In genomic region chr9:113274474-113275146, GRCh38 we compare ENCODE assay signal across 8 cellular contexts. TPM values are rescaled to one million over a fixed set of nuclear protein-coding genes. Genes with fewer than 3 reads are reported as not detected.
A peak's percentile ranks its signal among the peaks of the same experiment; 100 is the strongest.
DNase-seq lines count a peak whose midpoint lies in the region; ATAC-seq and TF ChIP-seq lines count a peak whose summit lies in the region.

No MANE protein-coding gene starts in this region.

- H3K4me3 ChIP-seq in astrocyte of the spinal cord (ENCODE audit: low read depth, low read length), result peak overlapping the region; percentile 96
- peak overlapping the region; percentile 19 for H3K4me3 ChIP-seq in hepatocyte
- H3K4me3 ChIP-seq in rectal smooth muscle tissue (ENCODE audit: low read length), result peak overlapping the region; percentile 100

- H3K4me2 ChIP-seq in hepatocyte, result peak overlapping the region; percentile 85

- in situ Hi-C loops in astrocyte of the spinal cord (cut with HindIII; ENCODE audit: low sequenced_read_pairs), result no loop called here

- under 1% methylated on average over 15 of the region's 15 CpGs for WGBS in hepatocyte (ENCODE audit: low lambda C conversion rate, missing lambda C conversion rate)

- peaks cover 8% of the 10 kb centered on the region for H3K4me1 ChIP-seq in hepatocyte (ENCODE audit: insufficient read depth)
- peaks cover 7% of the 10 kb centered on the region for H3K4me1 ChIP-seq in rectal smooth muscle tissue (ENCODE audit: control insufficient read depth, insufficient read depth, low read length)

- H3K9ac ChIP-seq in rectal smooth muscle tissue (ENCODE audit: low read length), result peak overlapping the region; percentile 49

- H2AFZ ChIP-seq in hepatocyte, result peak overlapping the region; percentile 50

- no peaks in the 10 kb centered on the region for H4K20me1 ChIP-seq in hepatocyte (ENCODE audit: insufficient read depth, poor library complexity, severe bottlenecking)

- H3K9me3 ChIP-seq in hepatocyte (ENCODE audit: low read depth), result no peaks in the 10 kb centered on the region

- H3K27ac ChIP-seq in hepatocyte (peak overlapping the region; percentile 87), rectal smooth muscle tissue (ENCODE audit: low read depth, low read length) (peak overlapping the region; percentile 97)

- DNase-seq in COLO829 (ENCODE audit: low spot score) (peak; percentile 79), NCI-H69 (lab: John Stamatoyannopoulos, UW) (peak; percentile 85), astrocyte of the spinal cord (ENCODE audit: low read depth, low spot score) (peak; percentile 67), hepatocyte (ENCODE audit: low spot score) (peak; percentile 86)

- H3K9me2 ChIP-seq in hepatocyte (replicated peaks; ENCODE audit: insufficient read depth), result no peaks in the 10 kb centered on the region

- H3K27me3 ChIP-seq in hepatocyte, result no peaks in the 10 kb centered on the region
- no peaks in the 10 kb centered on the region for H3K27me3 ChIP-seq in rectal smooth muscle tissue (ENCODE audit: control insufficient read depth, insufficient read depth, low read length)

- peaks cover 36% of the 10 kb centered on the region for H3K79me2 ChIP-seq in hepatocyte

- ATAC-seq in GM18867 (IDR thresholded peaks at IDR 0.05; ENCODE audit: unreplicated experiment) (peak; percentile 1), HG03460 (IDR thresholded peaks at IDR 0.05; ENCODE audit: unreplicated experiment) (peak; percentile 12), GM18909 (IDR thresholded peaks at IDR 0.05; ENCODE audit: poor library complexity, unreplicated experiment) (no peak)

- TF ChIP-seq CTCF in astrocyte of the spinal cord (IDR thresholded peaks at IDR 0.05; ENCODE audit: low read depth, low read length), result peak; percentile 65
- peak; percentile 79 for TF ChIP-seq CTCF in hepatocyte (IDR thresholded peaks at IDR 0.05; ENCODE audit: poor library complexity)

- H3K36me3 ChIP-seq in hepatocyte (replicated peaks; ENCODE audit: insufficient read depth, low read depth) (no peaks in the 10 kb centered on the region), rectal smooth muscle tissue (ENCODE audit: control insufficient read depth, insufficient read depth, low read length) (peaks cover 18% of the 10 kb centered on the region)

RNA-seq across cellular contexts. Expression of gene CDC26, which starts 0.8 kb away (rescaled TPM):
- total RNA-seq in hepatocyte, result 39.8 and 45.9 TPM in 2 replicates
- 62.5 and 77.2 TPM in 2 replicates for polyA plus RNA-seq in hepatocyte

RNA-seq across cellular contexts. Expression of gene PRPF4, which starts 0.8 kb away (rescaled TPM):
- 23.4 and 27.3 TPM in 2 replicates for total RNA-seq in hepatocyte
- 24.1 and 28.8 TPM in 2 replicates for polyA plus RNA-seq in hepatocyte

RNA-seq across cellular contexts. Expression of gene RNF183, which starts 28.6 kb away (rescaled TPM):
- 0.43 and 3.9 TPM in 2 replicates for total RNA-seq in hepatocyte
- 0.21 and 0.85 TPM in 2 replicates for polyA plus RNA-seq in hepatocyte

RNA-seq across cellular contexts. Expression of gene SLC31A1, which starts 53.3 kb away (rescaled TPM):
- total RNA-seq in hepatocyte, result 43.3 TPM in 2 replicates
- polyA plus RNA-seq in hepatocyte, result 24.5 and 29.7 TPM in 2 replicates

RNA-seq across cellular contexts. Expression of gene FKBP15, which starts 53.5 kb away (rescaled TPM):
- 13.7 and 17.7 TPM in 2 replicates for total RNA-seq in hepatocyte
- polyA plus RNA-seq in hepatocyte, result 7.7 and 14.5 TPM in 2 replicates

Comparison
In these comparisons a context has a peak if more than half of its experiments do, and no peak if none do; other contexts are left out.
1. H3K4me3 ChIP-seq: peak in every context shown above with its lines; median percentile 100 in rectal smooth muscle tissue; 96 in astrocyte of the spinal cord; 19 in hepatocyte.